24 cellular contexts compared by ENCODE assay signal in genomic region chr20:63122626-63123025, GRCh38.
"Had no signal": no experiment of that assay in that cellular context is flagged by ENCODE, and none has a peak within 500 bp of the region (broad histone marks: within the 10 kb centered on the region; RNA-seq: fewer than 3 reads in every experiment).

No MANE protein-coding gene starts in this region.

- H3K36me3 ChIP-seq: colonic mucosa, left lung, ovary, prostate gland, thyroid gland had no signal

- H3K36me3 Mint-ChIP-seq: natural killer cell treated with Interleukin-12 subunit alpha and Interleukin-12 subunit beta and Interleukin-15 and Interleukin-18, amount 100 ng/mL, for 72 hours; stimulated activated memory B cell treated with anti-CD40 and anti-IgM and Interleukin-4, amounts not matched to agents 10 μg/mL and 1 μg/mL and 100 μg/mL, for 72 hours had no signal

- H3K4me1 ChIP-seq: colonic mucosa, left lung, prostate gland, thyroid gland had no signal

- H3K4me3 ChIP-seq: colonic mucosa, left lung, mucosa of descending colon, ovary, prostate gland, thyroid gland had no signal

- H3K27me3 ChIP-seq: colonic mucosa, ovary, thyroid gland had no signal

- H3K27ac ChIP-seq: colonic mucosa, left lung, ovary, prostate gland, thyroid gland had no signal

- H3K27ac Mint-ChIP-seq: natural killer cell treated with Interleukin-12 subunit alpha and Interleukin-12 subunit beta and Interleukin-15 and Interleukin-18, amount 100 ng/mL, for 72 hours; stimulated activated memory B cell treated with anti-CD40 and anti-IgM and Interleukin-4, amounts not matched to agents 10 μg/mL and 1 μg/mL and 100 μg/mL, for 72 hours; stimulated activated naive CD8-positive, alpha-beta T cell treated with anti-CD3 and anti-CD28 coated beads, Interleukin-15, amount 100 ng/mL, for 72 hours; T-helper 2 cell treated with Interferon-gamma antibody and Interleukin-4, amounts not matched to agents 5 μg/mL and 100 μg/mL, for 36 hours had no signal

- H3K4me1 Mint-ChIP-seq: stimulated activated memory B cell treated with anti-CD40 and anti-IgM and Interleukin-4, amounts not matched to agents 10 μg/mL and 1 μg/mL and 100 μg/mL, for 72 hours; stimulated activated naive CD8-positive, alpha-beta T cell treated with anti-CD3 and anti-CD28 coated beads, Interleukin-15, amount 100 ng/mL, for 72 hours had no signal

- FAIRE-seq: bronchial epithelial cell, frontal cortex, small intestine had no signal

- DNase-seq: activated CD4-positive, alpha-beta T cell treated with anti-CD3 and anti-CD28 coated beads for 4 hours; activated CD4-positive, alpha-beta T cell treated with anti-CD3 and anti-CD28 coated beads, Interleukin-2, amount 50 U/mL, for 48 hours; activated CD4-positive, CD25-positive, alpha-beta regulatory T cell; activated naive CD4-positive, alpha-beta T cell treated with Interleukin-2 at 50 U/mL for 16 hours; colonic mucosa; effector CD8-positive, alpha-beta T cell; retina; small intestine; stimulated activated CD4-positive, alpha-beta T cell treated with anti-CD3 and anti-CD28 coated beads, Interleukin-1b, Interleukin-23, amount 100 ng/mL, for 48 hours; stimulated activated CD4-positive, alpha-beta T cell treated with anti-CD3 and anti-CD28 coated beads, Interleukin-4, amount 100 ng/mL, for 4 hours; stimulated activated CD8-positive, alpha-beta memory T cell treated with anti-CD3 and anti-CD28 coated beads, Interleukin-4, amount 100 ng/mL, for 48 hours; stimulated activated naive CD8-positive, alpha-beta T cell treated with anti-CD3 and anti-CD28 coated beads, Interleukin-15, amount 100 ng/mL, for 72 hours; substantia nigra; thyroid gland had no signal

- H3K9me3 ChIP-seq: colonic mucosa, left lung, mucosa of descending colon, ovary, prostate gland, thyroid gland had no signal

- H3K4me3 Mint-ChIP-seq: natural killer cell treated with Interleukin-12 subunit alpha and Interleukin-12 subunit beta and Interleukin-15 and Interleukin-18, amount 100 ng/mL, for 72 hours; stimulated activated memory B cell treated with anti-CD40 and anti-IgM and Interleukin-4, amounts not matched to agents 10 μg/mL and 1 μg/mL and 100 μg/mL, for 72 hours; stimulated activated naive CD8-positive, alpha-beta T cell treated with anti-CD3 and anti-CD28 coated beads, Interleukin-15, amount 100 ng/mL, for 72 hours; T-helper 2 cell treated with Interferon-gamma antibody and Interleukin-4, amounts not matched to agents 5 μg/mL and 100 μg/mL, for 36 hours had no signal

- H3K9me3 Mint-ChIP-seq: natural killer cell treated with Interleukin-12 subunit alpha and Interleukin-12 subunit beta and Interleukin-15 and Interleukin-18, amount 100 ng/mL, for 72 hours; stimulated activated naive CD8-positive, alpha-beta T cell treated with anti-CD3 and anti-CD28 coated beads, Interleukin-15, amount 100 ng/mL, for 72 hours; T-helper 2 cell treated with Interferon-gamma antibody and Interleukin-4, amounts not matched to agents 5 μg/mL and 100 μg/mL, for 36 hours had no signal

- ATAC-seq: left lung; mucosa of descending colon; natural killer cell treated with Interleukin-12 subunit alpha and Interleukin-12 subunit beta and Interleukin-15 and Interleukin-18, amount 100 ng/mL, for 72 hours; sciatic nerve; stimulated activated memory B cell treated with anti-CD40 and anti-IgM and Interleukin-4, amounts not matched to agents 10 μg/mL and 1 μg/mL and 100 μg/mL, for 72 hours; stimulated activated naive CD8-positive, alpha-beta T cell treated with anti-CD3 and anti-CD28 coated beads, Interleukin-15, amount 100 ng/mL, for 72 hours had no signal
